8 cellular contexts compared by ENCODE assay signal in genomic region chr21:42218836-42219605, GRCh38.
DNase-seq lines count a peak whose midpoint lies in the region; ATAC-seq and TF ChIP-seq lines count a peak whose summit lies in the region.

TSS of gene ABCG1 (plus strand) at chr21:42219140. CDS start at chr21:42219263, 123 bp downstream.

- no peak within 1 kb of the TSS for H3K27ac ChIP-seq in RWPE2 (ENCODE audit: poor library complexity, severe bottlenecking)

- no peak for TF ChIP-seq CTCF in RWPE2 (IDR thresholded peaks at IDR 0.05; ENCODE audit: poor library complexity, severe bottlenecking)
- TF ChIP-seq CTCF in astrocyte of the cerebellum (IDR thresholded peaks at IDR 0.05; ENCODE audit: low read depth, low read length, missing control alignments) = no peak

- H3K4me3 ChIP-seq in RWPE2 (ENCODE audit: severe bottlenecking) (peak within 1 kb of the TSS; percentile 66), astrocyte of the cerebellum (ENCODE audit: low read depth, low read length) (peak within 1 kb of the TSS; percentile 30)

- H3K4me1 ChIP-seq in RWPE2 (ENCODE audit: insufficient read depth, poor library complexity, severe bottlenecking) = peaks cover 5% of the 10 kb centered on the region

- in situ Hi-C loops in astrocyte of the cerebellum (cut with HindIII; ENCODE audit: low sequenced_read_pairs) = no loop called here

- 0 out of 2 replicates have a peak, but pooled peaks cover 4% of the 10 kb centered on the region for H3K36me3 ChIP-seq in RWPE2 (ENCODE audit: low read depth)

- H3K9me3 ChIP-seq in RWPE2 (ENCODE audit: severe bottlenecking) = no peaks in the 10 kb centered on the region

- DNase-seq in 8988T = peak; percentile 60
- DNase-seq in RWPE2 (ENCODE audit: low spot score) = peak; percentile 34
- no peak for DNase-seq in astrocyte of the cerebellum (ENCODE audit: low read depth)
- DNase-seq in hypothalamus (lab: John Stamatoyannopoulos, UW) = peak in 30 of 51 donors; percentile 23 to 74 (median 44)
- peak; percentile 56 for DNase-seq in putamen (ENCODE audit: low spot score)
- no peak for DNase-seq in NCI-H446 (lab: John Stamatoyannopoulos, UW)

- H3K27me3 ChIP-seq in RWPE2 (ENCODE audit: insufficient read depth, poor library complexity, severe bottlenecking) = no peaks in the 10 kb centered on the region

- ATAC-seq in GM21381 (IDR thresholded peaks at IDR 0.05; ENCODE audit: unreplicated experiment) (peak; percentile 41), RWPE2 (ENCODE audit: low read depth) (peak; percentile 80), GM18861 (IDR thresholded peaks at IDR 0.05; ENCODE audit: unreplicated experiment) (no peak)

Comparison
In these comparisons a context has a peak if more than half of its experiments do, and no peak if none do; other contexts are left out.
1. DNase-seq: peak in 8988T (single experiment), RWPE2 (single experiment), hypothalamus (30 of 51) and putamen (single experiment); none in astrocyte of the cerebellum (single experiment) and NCI-H446 (0 of 2).